10 cellular contexts compared by ENCODE assay signal in the genomic region with DNA sequence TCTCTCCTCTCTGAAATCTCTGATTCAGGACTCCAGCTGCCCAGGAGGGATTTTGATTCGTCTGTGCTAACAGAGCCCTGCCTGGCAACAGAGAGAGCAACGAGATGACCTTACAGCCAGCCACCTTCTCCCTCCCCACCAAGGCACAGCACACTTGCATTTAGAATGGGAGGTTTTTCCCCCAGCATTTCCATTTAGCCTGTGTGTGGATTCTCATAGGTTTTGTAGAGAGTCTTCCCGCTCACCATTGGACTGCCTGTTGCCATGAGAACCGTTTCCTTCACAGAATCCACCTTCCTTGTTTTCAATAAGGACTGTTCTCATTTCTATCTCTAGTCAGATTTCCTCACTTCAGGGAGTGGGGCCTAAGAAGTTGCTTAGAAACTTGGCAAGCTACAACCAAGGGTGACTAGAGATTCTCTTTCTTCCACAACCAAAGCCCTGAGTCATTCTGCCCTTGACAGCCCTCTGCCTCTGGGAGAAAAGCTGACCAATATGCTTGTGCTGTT. TPM values are rescaled to one million over a fixed set of nuclear protein-coding genes. Genes with fewer than 3 reads are reported as not detected.
A peak's percentile ranks its signal among the peaks of the same experiment; 100 is the strongest.
DNase-seq lines count a peak whose midpoint lies in the region; ATAC-seq, FAIRE-seq and TF ChIP-seq lines count a peak whose summit lies in the region.
"Had no signal": no experiment of that assay in that cellular context is flagged by ENCODE, and none has a peak within 500 bp of the region (broad histone marks: within the 10 kb centered on the region; RNA-seq: fewer than 3 reads in every experiment).

No MANE protein-coding gene starts in this region.

- no peak for TF ChIP-seq CTCF in activated B cell treated with CpG ODN at 0.5 μM for 24 hours (IDR thresholded peaks at IDR 0.05)
- no peak for TF ChIP-seq CTCF in gastroesophageal sphincter (IDR thresholded peaks at IDR 0.05)

- H3K27ac ChIP-seq in gastroesophageal sphincter (peak overlapping the region in 1 of 4 donors; percentile 3), small intestine (ENCODE audit: low read depth in 1 of 2, low read length in 1 of 2) (no peak overlapping the region)
- H3K27ac ChIP-seq: right lobe of liver had no signal

- peaks cover 23% of the 10 kb centered on the region for H3K27me3 ChIP-seq in gastroesophageal sphincter
- H3K27me3 ChIP-seq in small intestine (ENCODE audit: control insufficient read depth in 2 of 2, insufficient read depth in 2 of 2, low read length in 2 of 2), result no peaks in the 10 kb centered on the region
- H3K27me3 ChIP-seq: right lobe of liver had no signal

- H3K9me3 Mint-ChIP-seq in activated naive CD4-positive, alpha-beta T cell treated with anti-CD3 and anti-CD28 coated beads for 36 hours, result no peaks in the 10 kb centered on the region
- no peaks in the 10 kb centered on the region for H3K9me3 Mint-ChIP-seq in activated naive CD4-positive, alpha-beta T cell treated with anti-CD3 and anti-CD28 coated beads, Interleukin-2, amount 10 ng/mL, durations not matched to agents 7 days and 5 days
- H3K9me3 Mint-ChIP-seq in activated B cell treated with CpG ODN at 0.5 μM for 24 hours, result no peaks in the 10 kb centered on the region

- TF ChIP-seq EP300 in gastroesophageal sphincter (IDR thresholded peaks at IDR 0.05), result no peak

- H3K4me1 ChIP-seq in gastroesophageal sphincter (peaks cover 0 to 2% (median 0%) of the 10 kb centered on the region in 3 donors), small intestine (ENCODE audit: control insufficient read depth in 2 of 2, insufficient read depth in 1 of 2, low read depth in 1 of 2, low read length in 1 of 2) (peaks cover under 1 to 12% of the 10 kb centered on the region in 2 donors)
- H3K4me1 ChIP-seq: right lobe of liver had no signal

- WGBS in gastroesophageal sphincter (ENCODE audit: low coverage in 1 of 2), 2 donors, result 57 to 68% methylated on average over 4 of the region's 4 CpGs
- whole genome bisulfite sequencing in small intestine, 3 donors, result 69 to 78% (median 76%) methylated on average over 4 of the region's 4 CpGs

- H3K9me3 ChIP-seq in gastroesophageal sphincter (no peaks in the 10 kb centered on the region), small intestine (ENCODE audit: control insufficient read depth, low read depth) (no peaks in the 10 kb centered on the region)
- H3K9me3 ChIP-seq: right lobe of liver had no signal

- H3K4me3 ChIP-seq in gastroesophageal sphincter, result no peak overlapping the region
- H3K4me3 ChIP-seq in small intestine (ENCODE audit: low read depth in 1 of 2, low read length in 2 of 2), result no peak overlapping the region
- H3K4me3 ChIP-seq: right lobe of liver had no signal

- H3K27ac Mint-ChIP-seq in activated naive CD4-positive, alpha-beta T cell treated with anti-CD3 and anti-CD28 coated beads for 36 hours, result peak overlapping the region; percentile 9
- H3K27ac Mint-ChIP-seq in activated naive CD4-positive, alpha-beta T cell treated with anti-CD3 and anti-CD28 coated beads, Interleukin-2, amount 10 ng/mL, durations not matched to agents 7 days and 5 days, result no peak overlapping the region
- H3K27ac Mint-ChIP-seq in activated B cell treated with CpG ODN at 0.5 μM for 24 hours, result peak overlapping the region; percentile 53

- H3K27me3 Mint-ChIP-seq in activated naive CD4-positive, alpha-beta T cell treated with anti-CD3 and anti-CD28 coated beads for 36 hours (ENCODE audit: low read depth), result no peaks in the 10 kb centered on the region
- H3K27me3 Mint-ChIP-seq in activated naive CD4-positive, alpha-beta T cell treated with anti-CD3 and anti-CD28 coated beads, Interleukin-2, amount 10 ng/mL, durations not matched to agents 7 days and 5 days, result no peaks in the 10 kb centered on the region
- H3K27me3 Mint-ChIP-seq in activated B cell treated with CpG ODN at 0.5 μM for 24 hours, result no peaks in the 10 kb centered on the region

- FAIRE-seq in small intestine (lab: Jason Lieb, UNC) (no peak), GM12891 (lab: Jason Lieb, UNC) (no peak)
- FAIRE-seq: G401.6 had no signal

- intact Hi-C loops in activated naive CD4-positive, alpha-beta T cell treated with anti-CD3 and anti-CD28 coated beads for 36 hours (cut with micrococcal nuclease), result no loop called here
- intact Hi-C loops in activated B cell treated with CpG ODN at 0.5 μM for 24 hours (cut with micrococcal nuclease), result loop anchor here (5.0 kb wide), 1 partner anchor 518 kb away; no protein-coding TSS in a partner anchor

- POLR2A ChIA-PET in activated B cell treated with CpG ODN at 0.5 μM for 24 hours (lab: Charles Lee), result no interaction called here

- peak; percentile 21 for DNase-seq in activated naive CD4-positive, alpha-beta T cell treated with anti-CD3 and anti-CD28 coated beads for 36 hours
- no peak for DNase-seq in activated naive CD4-positive, alpha-beta T cell treated with anti-CD3 and anti-CD28 coated beads, Interleukin-2, amount 10 ng/mL, durations not matched to agents 7 days and 5 days
- no peak for DNase-seq in activated B cell treated with CpG ODN at 0.5 μM for 24 hours
- peak; percentile 67 for DNase-seq in superior temporal gyrus (ENCODE audit: extremely low spot score)
- no peak for DNase-seq in small intestine
- no peak for DNase-seq in stimulated activated CD4-positive, alpha-beta T cell treated with anti-CD3 and anti-CD28 coated beads, Interleukin-2, amount 100 ng/mL, for 24 hours
- no peak for DNase-seq in GM12891 (ENCODE audit: insufficient read length, low spot score)
- DNase-seq: right lobe of liver had no signal

- TF ChIP-seq POLR2A in gastroesophageal sphincter (IDR thresholded peaks at IDR 0.05) (no peak), GM12891 (IDR thresholded peaks at IDR 0.05; ENCODE audit: low read depth, low read length) (no peak)

- no peak overlapping the region for H3K4me3 Mint-ChIP-seq in activated naive CD4-positive, alpha-beta T cell treated with anti-CD3 and anti-CD28 coated beads for 36 hours
- H3K4me3 Mint-ChIP-seq in activated naive CD4-positive, alpha-beta T cell treated with anti-CD3 and anti-CD28 coated beads, Interleukin-2, amount 10 ng/mL, durations not matched to agents 7 days and 5 days, result no peak overlapping the region
- no peak overlapping the region for H3K4me3 Mint-ChIP-seq in activated B cell treated with CpG ODN at 0.5 μM for 24 hours

- H3K4me1 Mint-ChIP-seq in activated naive CD4-positive, alpha-beta T cell treated with anti-CD3 and anti-CD28 coated beads for 36 hours (ENCODE audit: low read depth), result peaks cover 73% of the 10 kb centered on the region
- H3K4me1 Mint-ChIP-seq in activated naive CD4-positive, alpha-beta T cell treated with anti-CD3 and anti-CD28 coated beads, Interleukin-2, amount 10 ng/mL, durations not matched to agents 7 days and 5 days, result peaks cover 64% of the 10 kb centered on the region
- peaks cover 44% of the 10 kb centered on the region for H3K4me1 Mint-ChIP-seq in activated B cell treated with CpG ODN at 0.5 μM for 24 hours

- CTCF ChIA-PET in activated naive CD4-positive, alpha-beta T cell treated with anti-CD3 and anti-CD28 coated beads for 36 hours (lab: Charles Lee), result interaction anchor here (0.6 to 3.9 kb wide), 7 partner anchors 12 to 199 kb away, joined by 3 to 19 read pairs (median 4); no protein-coding TSS in a partner anchor
- CTCF ChIA-PET in activated naive CD4-positive, alpha-beta T cell treated with anti-CD3 and anti-CD28 coated beads, Interleukin-2, amount 10 ng/mL, durations not matched to agents 7 days and 5 days (lab: Charles Lee), result interaction anchor here (0.9 to 5.0 kb wide), 4 partner anchors 9 to 26 kb away, joined by 3 to 25 read pairs (median 3); no protein-coding TSS in a partner anchor
- CTCF ChIA-PET in activated B cell treated with CpG ODN at 0.5 μM for 24 hours (lab: Charles Lee), result interaction anchor here (1.1 to 2.1 kb wide), 4 partner anchors 15 to 144 kb away, joined by 3 to 10 read pairs (median 4); no protein-coding TSS in a partner anchor

- ATAC-seq in activated B cell treated with CpG ODN at 0.5 μM for 24 hours (ENCODE audit: low read depth) (no peak), gastroesophageal sphincter (peak; percentile 83)

- H3K36me3 ChIP-seq in gastroesophageal sphincter (peaks cover 0 to 9% of the 10 kb centered on the region in 2 donors), small intestine (ENCODE audit: control insufficient read depth in 2 of 2, insufficient read depth in 2 of 2, low read length in 2 of 2) (peaks cover 0 to 2% of the 10 kb centered on the region in 2 donors)
- H3K36me3 ChIP-seq: right lobe of liver had no signal

- no peaks in the 10 kb centered on the region for H3K36me3 Mint-ChIP-seq in activated naive CD4-positive, alpha-beta T cell treated with anti-CD3 and anti-CD28 coated beads for 36 hours (ENCODE audit: low read depth)
- H3K36me3 Mint-ChIP-seq in activated naive CD4-positive, alpha-beta T cell treated with anti-CD3 and anti-CD28 coated beads, Interleukin-2, amount 10 ng/mL, durations not matched to agents 7 days and 5 days, result peaks cover 13% of the 10 kb centered on the region
- peaks cover 14% of the 10 kb centered on the region for H3K36me3 Mint-ChIP-seq in activated B cell treated with CpG ODN at 0.5 μM for 24 hours (ENCODE audit: low read depth)

TF ChIP-seq in GM12891, 5 proteins besides CTCF, POLR2A, EP300 and RAD21:
- TF ChIP-seq POU2F2 (IDR thresholded peaks at IDR 0.05; ENCODE audit: low read depth, low read length), result no peak
TF ChIP-seq in GM12891: peak in this region for 0.

RNA-seq across cellular contexts. Expression of gene IKBKE, which starts 5.8 kb away (rescaled TPM):
- 1 to 10 TPM; 7.0 to 8.6 TPM for total RNA-seq in activated naive CD4-positive, alpha-beta T cell treated with anti-CD3 and anti-CD28 coated beads for 36 hours
- total RNA-seq in activated B cell treated with CpG ODN at 0.5 μM for 24 hours (52.9 and 56.3 TPM in 2 replicates), gastroesophageal sphincter (1 to 10 TPM; 2.2 to 3.9 (median 2.7) TPM)
- 1 to 10 TPM; 4.1 to 8.7 (median 5.6) TPM for polyA plus RNA-seq in small intestine
- polyA plus RNA-seq in GM12891 (2012; ENCODE audit: low read depth, missing spikeins), result 12.4 TPM

RNA-seq across cellular contexts. Expression of gene RASSF5, which starts 42.8 kb away (rescaled TPM):
- total RNA-seq in activated naive CD4-positive, alpha-beta T cell treated with anti-CD3 and anti-CD28 coated beads for 36 hours, result 100 to 1,000 TPM; 257 to 258 TPM
- total RNA-seq in activated B cell treated with CpG ODN at 0.5 μM for 24 hours, result 114 and 116 TPM in 2 replicates
- 10 to 100 TPM in 2 of 4 donors, 1 to 10 TPM in 2; 6.2 to 23.3 (median 8.5) TPM for total RNA-seq in gastroesophageal sphincter
- polyA plus RNA-seq in small intestine, result 1 to 10 TPM; 1.6 to 7.3 (median 3.2) TPM
- 51.8 TPM for polyA plus RNA-seq in GM12891 (2012; ENCODE audit: low read depth, missing spikeins)

Comparison
In these comparisons a context has a peak if more than half of its experiments do, and no peak if none do; other contexts are left out.
1. DNase-seq: peak in activated naive CD4-positive, alpha-beta T cell treated with anti-CD3 and anti-CD28 coated beads for 36 hours (single experiment) and superior temporal gyrus (single experiment); none in activated naive CD4-positive, alpha-beta T cell treated with anti-CD3 and anti-CD28 coated beads, Interleukin-2, amount 10 ng/mL, durations not matched to agents 7 days and 5 days (single experiment), activated B cell treated with CpG ODN at 0.5 μM for 24 hours (single experiment), small intestine (single experiment), stimulated activated CD4-positive, alpha-beta T cell treated with anti-CD3 and anti-CD28 coated beads, Interleukin-2, amount 100 ng/mL, for 24 hours (0 of 2) and GM12891 (single experiment).